Comparison of ENCODE assay signal across 8 cellular contexts in the genomic region with DNA sequence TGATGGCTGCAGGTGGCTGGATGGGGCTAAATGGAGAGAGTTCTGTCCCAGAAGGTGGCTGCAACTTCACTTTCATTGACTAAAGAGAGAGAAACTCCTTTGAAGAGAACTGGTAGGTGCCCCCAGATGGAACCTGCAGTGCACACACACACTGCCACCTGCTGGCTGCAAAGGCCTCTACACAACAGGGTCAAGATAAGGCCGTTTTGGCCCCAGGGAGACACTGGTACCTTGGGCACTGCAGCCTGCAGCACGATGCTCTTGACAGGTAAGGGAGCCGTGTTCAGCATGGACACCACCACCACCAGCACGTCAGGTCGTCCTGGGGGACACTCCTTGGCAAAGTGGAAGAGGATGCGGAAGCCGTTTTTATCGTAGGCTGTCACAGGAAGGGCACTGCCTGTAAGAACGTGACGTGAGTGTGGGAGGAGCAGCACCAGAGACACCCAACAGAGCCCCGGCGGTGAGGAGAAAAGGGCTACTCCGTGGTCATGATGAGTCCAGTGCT. TPM values are rescaled to one million over a fixed set of nuclear protein-coding genes. Genes with fewer than 3 reads are reported as not detected.
DNase-seq lines count a peak whose midpoint lies in the region; ATAC-seq and TF ChIP-seq lines count a peak whose summit lies in the region.

No MANE protein-coding gene starts in this region.

- peaks cover 69% of the 10 kb centered on the region for H3K36me3 Mint-ChIP-seq in Calu3 (ENCODE audit: insufficient read depth, unreplicated experiment)

- H3K27ac Mint-ChIP-seq in Calu3 (ENCODE audit: unreplicated experiment): peak overlapping the region; percentile 30

- H3K27me3 ChIP-seq in OCI-LY3 (ENCODE audit: low read depth, low read length): no peaks in the 10 kb centered on the region
- no peaks in the 10 kb centered on the region for H3K27me3 ChIP-seq in neural cell (ENCODE audit: insufficient read depth, low read depth, low read length)
- H3K27me3 ChIP-seq in upper lobe of left lung: no peaks in the 10 kb centered on the region

- H3K9me3 ChIP-seq in OCI-LY3 (ENCODE audit: insufficient read depth, low read length) (no peaks in the 10 kb centered on the region), neural cell (ENCODE audit: low read length) (no peaks in the 10 kb centered on the region), upper lobe of left lung (no peaks in the 10 kb centered on the region)

- H3K27me3 Mint-ChIP-seq in Calu3 (ENCODE audit: unreplicated experiment): no peaks in the 10 kb centered on the region

- TF ChIP-seq POLR2A in upper lobe of left lung (IDR thresholded peaks at IDR 0.05): no peak

- H3K36me3 ChIP-seq in OCI-LY3 (replicated peaks; ENCODE audit: low read depth, low read length) (peaks cover 77% of the 10 kb centered on the region), neural cell (ENCODE audit: insufficient read depth, low read length) (no peaks in the 10 kb centered on the region), upper lobe of left lung (peaks cover 55 to 100% (median 95%) of the 10 kb centered on the region in 4 donors)

- H2AFZ ChIP-seq in OCI-LY3 (ENCODE audit: low read depth, low read length) (no peak overlapping the region), neural cell (ENCODE audit: low read depth, low read length) (no peak overlapping the region)

- no TSS peak for BruUV-seq in Calu3 (replicated peaks; lab: Mats Ljungman, UMichigan)

- H3F3A ChIP-seq in neural cell (ENCODE audit: insufficient read depth, low read length, poor library complexity, severe bottlenecking): no peaks in the 10 kb centered on the region

- no peak overlapping the region for H3K4me3 ChIP-seq in OCI-LY3 (ENCODE audit: low read length)
- no peak overlapping the region for H3K4me3 ChIP-seq in neural cell (ENCODE audit: low read length)
- no peak overlapping the region for H3K4me3 ChIP-seq in upper lobe of left lung

- peak; percentile 47 for TF ChIP-seq RAD21 in neural cell (conservative IDR thresholded peaks at IDR 0.05)

- H3K4me2 ChIP-seq in OCI-LY3 (ENCODE audit: low read length) (0 out of 2 replicates have a peak overlapping the region, but pooled peaks have one; percentile 3), neural cell (ENCODE audit: low read length) (no peak overlapping the region)

- H3K27ac ChIP-seq in OCI-LY3 (ENCODE audit: low read length) (no peak overlapping the region), neural cell (ENCODE audit: low read length) (no peak overlapping the region), upper lobe of left lung (peak overlapping the region in 1 of 4 donors; percentile 42)

- intact Hi-C loops in Calu3 (cut with micrococcal nuclease; ENCODE audit: unreplicated experiment): no loop called here

- H3K9ac ChIP-seq in OCI-LY3 (ENCODE audit: low read length) (no peak overlapping the region), neural cell (ENCODE audit: low read length) (no peak overlapping the region)

- TF ChIP-seq EP300 in neural cell (conservative IDR thresholded peaks at IDR 0.05; ENCODE audit: poor library complexity, severe bottlenecking) (no peak), upper lobe of left lung (IDR thresholded peaks at IDR 0.05) (no peak)

- ATAC-seq in esophagus mucosa: peak; percentile 51
- ATAC-seq in upper lobe of left lung (ENCODE audit: low FRiP score in 2 of 2): peak; percentile 58 to 76
- ATAC-seq in GM19023 (IDR thresholded peaks at IDR 0.05; ENCODE audit: unreplicated experiment): no peak

- H3K79me2 ChIP-seq in OCI-LY3 (ENCODE audit: low read length) (no peaks in the 10 kb centered on the region), neural cell (replicated peaks; ENCODE audit: insufficient read depth, low read length) (no peaks in the 10 kb centered on the region)

- no peak overlapping the region for H3K4me3 Mint-ChIP-seq in Calu3 (ENCODE audit: low read depth, unreplicated experiment)

- H3K4me1 ChIP-seq in OCI-LY3 (ENCODE audit: low read length): peaks cover 28% of the 10 kb centered on the region
- peaks cover 0 to 16% (median 0%) of the 10 kb centered on the region in 4 donors for H3K4me1 ChIP-seq in upper lobe of left lung

- peaks cover 8% of the 10 kb centered on the region for H3K4me1 Mint-ChIP-seq in Calu3 (ENCODE audit: low read depth, unreplicated experiment)

- 41 to 60% methylated on average over 13 of the region's 13 CpGs for WGBS in upper lobe of left lung, 2 donors

- H3K9me3 Mint-ChIP-seq in Calu3 (ENCODE audit: low read depth, unreplicated experiment): no peaks in the 10 kb centered on the region

- H4K20me1 ChIP-seq in OCI-LY3 (ENCODE audit: insufficient read depth, low read length) (no peaks in the 10 kb centered on the region), neural cell (ENCODE audit: insufficient read depth) (no peaks in the 10 kb centered on the region)

- no peaks in the 10 kb centered on the region for H3K9me2 ChIP-seq in neural cell (ENCODE audit: insufficient read depth, low read length)

- peak; percentile 74 for TF ChIP-seq CTCF in Calu3 (IDR thresholded peaks at IDR 0.05; ENCODE audit: unreplicated experiment)
- peak; percentile 87 for TF ChIP-seq CTCF in OCI-LY3 (IDR thresholded peaks at IDR 0.05; ENCODE audit: low read depth, low read length)
- peak; percentile 76 for TF ChIP-seq CTCF in neural cell (IDR thresholded peaks at IDR 0.05; ENCODE audit: poor library complexity, severe bottlenecking)
- TF ChIP-seq CTCF in upper lobe of left lung (IDR thresholded peaks at IDR 0.05): peak; percentile 67 to 79 (median 74)

- peak; percentile 68 for DNase-seq in Calu3
- peak; percentile 63 for DNase-seq in HK-2 (ENCODE audit: unreplicated experiment)
- DNase-seq in activated T-cell treated with anti-CD3 and anti-CD28 coated beads, Interleukin-2, amount 50 U/mL, for 1 hour: peak; percentile 67
- peak in 1 of 2 donors; percentile 53 for DNase-seq in upper lobe of left lung

- CTCF ChIA-PET in Calu3 (lab: Charles Lee): interaction anchor here (1.1 to 2.9 kb wide), 2 partner anchors 11 to 125 kb away, joined by 4 to 9 read pairs; no protein-coding TSS in a partner anchor

TF ChIP-seq in neural cell, 6 proteins besides CTCF, POLR2A, EP300 and RAD21:
- TF ChIP-seq SMC3 (conservative IDR thresholded peaks at IDR 0.05; ENCODE audit: poor library complexity) (peak; percentile 72), MXI1 (conservative IDR thresholded peaks at IDR 0.05; ENCODE audit: poor library complexity, severe bottlenecking) (no peak)
- TF ChIP-seq, protein P1, sequence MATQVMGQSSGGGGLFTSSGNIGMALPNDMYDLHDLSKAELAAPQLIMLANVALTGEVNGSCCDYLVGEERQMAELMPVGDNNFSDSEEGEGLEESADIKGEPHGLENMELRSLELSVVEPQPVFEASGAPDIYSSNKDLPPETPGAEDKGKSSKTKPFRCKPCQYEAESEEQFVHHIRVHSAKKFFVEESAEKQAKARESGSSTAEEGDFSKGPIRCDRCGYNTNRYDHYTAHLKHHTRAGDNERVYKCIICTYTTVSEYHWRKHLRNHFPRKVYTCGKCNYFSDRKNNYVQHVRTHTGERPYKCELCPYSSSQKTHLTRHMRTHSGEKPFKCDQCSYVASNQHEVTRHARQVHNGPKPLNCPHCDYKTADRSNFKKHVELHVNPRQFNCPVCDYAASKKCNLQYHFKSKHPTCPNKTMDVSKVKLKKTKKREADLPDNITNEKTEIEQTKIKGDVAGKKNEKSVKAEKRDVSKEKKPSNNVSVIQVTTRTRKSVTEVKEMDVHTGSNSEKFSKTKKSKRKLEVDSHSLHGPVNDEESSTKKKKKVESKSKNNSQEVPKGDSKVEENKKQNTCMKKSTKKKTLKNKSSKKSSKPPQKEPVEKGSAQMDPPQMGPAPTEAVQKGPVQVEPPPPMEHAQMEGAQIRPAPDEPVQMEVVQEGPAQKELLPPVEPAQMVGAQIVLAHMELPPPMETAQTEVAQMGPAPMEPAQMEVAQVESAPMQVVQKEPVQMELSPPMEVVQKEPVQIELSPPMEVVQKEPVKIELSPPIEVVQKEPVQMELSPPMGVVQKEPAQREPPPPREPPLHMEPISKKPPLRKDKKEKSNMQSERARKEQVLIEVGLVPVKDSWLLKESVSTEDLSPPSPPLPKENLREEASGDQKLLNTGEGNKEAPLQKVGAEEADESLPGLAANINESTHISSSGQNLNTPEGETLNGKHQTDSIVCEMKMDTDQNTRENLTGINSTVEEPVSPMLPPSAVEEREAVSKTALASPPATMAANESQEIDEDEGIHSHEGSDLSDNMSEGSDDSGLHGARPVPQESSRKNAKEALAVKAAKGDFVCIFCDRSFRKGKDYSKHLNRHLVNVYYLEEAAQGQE (IDR thresholded peaks at IDR 0.05; ENCODE audit: borderline replicate concordance): no peak

RNA-seq across cellular contexts. Expression of a gene that starts 22.7 kb away (rescaled TPM):
- total RNA-seq in Calu3 (2022) (63.1 and 64.4 TPM in 2 replicates), esophagus mucosa (20.6 TPM), upper lobe of left lung (100 to 1,000 TPM in 2 of 6 donors, 10 to 100 TPM in 4; 32.3 to 139 (median 55.4) TPM)
- polyA plus RNA-seq in neural cell: 15.7 and 19.6 TPM in 2 replicates
- polyA minus RNA-seq in neural cell: 19.2 and 21.2 TPM in 2 replicates

RNA-seq across cellular contexts. Expression of a gene that starts 22.9 kb away (rescaled TPM):
- total RNA-seq in Calu3 (2022) (62.0 and 69.7 TPM in 2 replicates), esophagus mucosa (59.1 TPM), upper lobe of left lung (10 to 100 TPM; 23.7 to 56.7 (median 36.9) TPM)
- 50.6 and 63.3 TPM in 2 replicates for polyA plus RNA-seq in neural cell
- polyA minus RNA-seq in neural cell: 34.3 and 34.6 TPM in 2 replicates

RNA-seq across cellular contexts. Expression of a gene that starts 32.3 kb away (rescaled TPM):
- total RNA-seq in Calu3 (2022) (25.7 and 29.5 TPM in 2 replicates), esophagus mucosa (18.4 TPM), upper lobe of left lung (10 to 100 TPM; 19.9 to 42.8 (median 36.2) TPM)
- 27.7 and 35.2 TPM in 2 replicates for polyA plus RNA-seq in neural cell
- 21.1 and 27.3 TPM in 2 replicates for polyA minus RNA-seq in neural cell

RNA-seq across cellular contexts. Expression of a gene that starts 33.3 kb away (rescaled TPM):
- total RNA-seq in Calu3 (2022) (116 and 117 TPM in 2 replicates), esophagus mucosa (43.0 TPM), upper lobe of left lung (10 to 100 TPM; 21.7 to 69.1 (median 43.5) TPM)
- polyA plus RNA-seq in neural cell: 74.5 and 84.1 TPM in 2 replicates
- polyA minus RNA-seq in neural cell: 33.8 and 36.6 TPM in 2 replicates

RNA-seq across cellular contexts. Expression of a gene that starts 50.5 kb away (rescaled TPM):
- total RNA-seq in Calu3 (2022): 26.7 and 26.8 TPM in 2 replicates
- total RNA-seq in esophagus mucosa: 9.2 TPM
- polyA plus RNA-seq in neural cell: 9.6 and 13.8 TPM in 2 replicates
- polyA minus RNA-seq in neural cell: 3.2 and 10.0 TPM in 2 replicates
- total RNA-seq in upper lobe of left lung: 10 to 100 TPM; 21.9 to 37.0 (median 23.9) TPM
